8 cellular contexts compared by ENCODE assay signal in genomic region chr19:48255376-48256303, GRCh38. TPM values are rescaled to one million over a fixed set of nuclear protein-coding genes. Genes with fewer than 3 reads are reported as not detected.
DNase-seq lines count a peak whose midpoint lies in the region; ATAC-seq and TF ChIP-seq lines count a peak whose summit lies in the region.

Gene CARD8 (minus strand): TSS chr19:48255912. CDS start chr19:48241020, 14,892 bp downstream.

- H3K27me3 ChIP-seq in upper lobe of right lung = no peaks in the 10 kb centered on the region

- H3K9me3 ChIP-seq in T-helper 17 cell (ENCODE audit: control insufficient read depth, low read length, poor library complexity, severe bottlenecking) (no peaks in the 10 kb centered on the region), upper lobe of right lung (no peaks in the 10 kb centered on the region)

- POLR2A ChIA-PET in GM10248 (lab: Yijun Ruan, JAX) = no interaction called here

- peaks cover 49% of the 10 kb centered on the region for H3K4me1 ChIP-seq in upper lobe of right lung

- peak within 1 kb of the TSS; percentile 37 for H3K27ac ChIP-seq in angular gyrus (ENCODE audit: low read depth, low read length)
- peak within 1 kb of the TSS; percentile 95 for H3K27ac ChIP-seq in upper lobe of right lung

- intact Hi-C loops in left ventricle myocardium superior (cut with micrococcal nuclease) (no loop called here), upper lobe of right lung (cut with DNase I) (no loop called here)

- H3K36me3 Mint-ChIP-seq in T-helper 17 cell (ENCODE audit: low read depth) (peaks cover 4% of the 10 kb centered on the region), progenitor cell of endocrine pancreas (ENCODE audit: insufficient read depth) (peaks cover 2% of the 10 kb centered on the region)

- CTCF ChIA-PET in GM10248 (lab: Yijun Ruan, JAX) = interaction anchor here (0.7 to 2.4 kb wide), 6 partner anchors 10 to 328 kb away, joined by 3 to 6 read pairs (median 3); no protein-coding TSS in a partner anchor

- peak within 1 kb of the TSS; percentile 95 for H3K4me3 Mint-ChIP-seq in T-helper 17 cell
- peak within 1 kb of the TSS; percentile 94 for H3K4me3 Mint-ChIP-seq in progenitor cell of endocrine pancreas (ENCODE audit: low read depth)

- H3K36me3 ChIP-seq in upper lobe of right lung = no peaks in the 10 kb centered on the region

- H3K27me3 Mint-ChIP-seq in T-helper 17 cell (no peaks in the 10 kb centered on the region), progenitor cell of endocrine pancreas (no peaks in the 10 kb centered on the region)

- H3K4me3 ChIP-seq in upper lobe of right lung = peak within 1 kb of the TSS; percentile 73

- peak within 1 kb of the TSS; percentile 93 for H3K27ac Mint-ChIP-seq in T-helper 17 cell
- H3K27ac Mint-ChIP-seq in progenitor cell of endocrine pancreas = peak within 1 kb of the TSS; percentile 99

- TF ChIP-seq CTCF in GM10248 (IDR thresholded peaks at IDR 0.05; ENCODE audit: control extremely low read depth, extremely low read depth, low read depth, missing control alignments) (no peak), progenitor cell of endocrine pancreas (IDR thresholded peaks at IDR 0.05; ENCODE audit: unreplicated experiment) (no peak), upper lobe of right lung (IDR thresholded peaks at IDR 0.05) (no peak)

- peaks cover 56% of the 10 kb centered on the region for H3K4me1 Mint-ChIP-seq in T-helper 17 cell
- peaks cover 9% of the 10 kb centered on the region for H3K4me1 Mint-ChIP-seq in progenitor cell of endocrine pancreas (ENCODE audit: low read depth)

- DNase-seq in GM10248 (ENCODE audit: extremely low spot score) = peak; percentile 72
- peak; percentile 75 for DNase-seq in NCI-H1694 (lab: John Stamatoyannopoulos, UW)
- DNase-seq in T-helper 17 cell = peak; percentile 53 to 63 (median 62)
- peak; percentile 81 for DNase-seq in left ventricle myocardium superior
- DNase-seq in progenitor cell of endocrine pancreas (ENCODE audit: low spot score, unreplicated experiment) = peak; percentile 41
- DNase-seq in upper lobe of right lung = peak; percentile 87

- ATAC-seq in HG02759 (IDR thresholded peaks at IDR 0.05; ENCODE audit: unreplicated experiment) (peak; percentile 60), T-helper 17 cell (peak; percentile 80), left ventricle myocardium superior (peak; percentile 95), upper lobe of right lung (peak; percentile 94)

- no peaks in the 10 kb centered on the region for H3K9me3 Mint-ChIP-seq in progenitor cell of endocrine pancreas (ENCODE audit: low read depth)

RNA-seq across cellular contexts. Expression of gene CARD8, which starts in this region (rescaled TPM):
- total RNA-seq in T-helper 17 cell = 100 to 1,000 TPM; 127 to 164 TPM
- total RNA-seq in left ventricle myocardium superior = 31.2 TPM
- 60.9 and 64.6 TPM in 2 replicates for total RNA-seq in progenitor cell of endocrine pancreas
- total RNA-seq in upper lobe of right lung = 88.2 TPM

Comparison
In these comparisons a context has a peak if more than half of its experiments do, and no peak if none do; other contexts are left out.
1. Peak in every context shown above with its lines: DNase-seq, ATAC-seq, H3K4me3 ChIP-seq and H3K27ac ChIP-seq.